Comparison of ENCODE assay signal across 9 cellular contexts in the genomic region with DNA sequence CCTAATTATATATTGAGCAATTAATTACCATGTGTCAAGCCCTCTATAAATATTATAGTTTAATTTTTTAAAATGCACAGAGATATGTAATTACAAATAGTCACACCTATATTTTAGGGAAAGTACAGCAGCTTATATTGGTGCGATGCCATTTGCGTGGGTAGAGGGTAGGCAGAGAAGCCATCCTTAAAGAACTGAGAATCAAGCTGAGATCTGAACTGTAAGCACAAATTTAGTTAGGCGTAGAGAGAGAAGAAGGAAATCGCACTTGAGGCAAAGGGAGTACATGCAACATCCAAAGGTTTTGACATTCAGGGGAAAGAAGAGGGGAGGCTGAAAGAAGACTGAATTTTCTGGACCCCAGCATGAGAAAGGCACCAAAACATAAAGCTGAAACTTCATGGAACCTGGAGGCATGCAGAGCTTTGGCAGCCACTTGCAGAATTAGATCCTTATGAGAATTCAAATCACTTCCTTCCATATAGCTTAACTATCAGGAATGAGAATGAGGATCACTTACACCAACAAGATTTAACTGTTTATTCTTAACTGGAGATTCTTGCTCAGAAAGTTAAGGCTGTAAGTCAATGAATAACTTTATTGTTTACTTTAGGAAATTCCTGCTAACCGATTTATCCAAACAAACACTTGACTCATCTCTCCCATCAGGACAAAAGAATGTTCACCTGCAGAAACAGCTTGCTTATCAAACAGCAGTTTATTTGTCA.
A peak's percentile ranks its signal among the peaks of the same experiment; 100 is the strongest.
DNase-seq lines count a peak whose midpoint lies in the region; ATAC-seq and TF ChIP-seq lines count a peak whose summit lies in the region.
"Had no signal": no experiment of that assay in that cellular context is flagged by ENCODE, and none has a peak within 500 bp of the region (broad histone marks: within the 10 kb centered on the region; RNA-seq: fewer than 3 reads in every experiment).

No MANE protein-coding gene starts in this region.

- no peak for TF ChIP-seq CTCF in fibroblast of villous mesenchyme (IDR thresholded peaks at IDR 0.05; ENCODE audit: insufficient read depth, low read depth, low read length)

- no peak overlapping the region for H3K4me3 ChIP-seq in SJSA1
- no peak overlapping the region for H3K4me3 ChIP-seq in fibroblast of villous mesenchyme (ENCODE audit: low read depth, low read length)
- H3K4me3 ChIP-seq: esophagus muscularis mucosa had no signal

- H3K27me3 ChIP-seq in SJSA1 (replicated peaks), result no peaks in the 10 kb centered on the region
- H3K27me3 ChIP-seq: esophagus muscularis mucosa had no signal

- ATAC-seq in HG03135 (IDR thresholded peaks at IDR 0.05; ENCODE audit: unreplicated experiment), result no peak

- 0 out of 2 replicates have a peak overlapping the region, but pooled peaks have one; percentile 53 for H3K27ac ChIP-seq in SJSA1
- no peak overlapping the region for H3K27ac ChIP-seq in substantia nigra (ENCODE audit: low read depth, low read length, poor library complexity, severe bottlenecking)
- H3K27ac ChIP-seq: esophagus muscularis mucosa had no signal

- no peaks in the 10 kb centered on the region for H3K36me3 ChIP-seq in SJSA1
- H3K36me3 ChIP-seq: esophagus muscularis mucosa had no signal

- peaks cover 21% of the 10 kb centered on the region for H3K4me1 ChIP-seq in SJSA1 (replicated peaks)

- DNase-seq in H4 (ENCODE audit: low spot score) (peak; percentile 21), SJSA1 (ENCODE audit: low read depth in 1 of 2, low spot score in 2 of 2) (peak in 1 of 2 experiments; percentile 80), fibroblast of villous mesenchyme (ENCODE audit: low read depth) (peak; percentile 85), smooth muscle cell of the brain vasculature (ENCODE audit: low read depth, low spot score) (peak; percentile 33), substantia nigra (lab: John Stamatoyannopoulos, UW) (no peak), SKM-1 (lab: John Stamatoyannopoulos, UW; ENCODE audit: unreplicated experiment) (no peak)
- DNase-seq: amygdala had no signal

- H3K9me3 ChIP-seq in SJSA1 (replicated peaks), result no peaks in the 10 kb centered on the region
- H3K9me3 ChIP-seq: esophagus muscularis mucosa had no signal

Comparison
In these comparisons a context has a peak if more than half of its experiments do, and no peak if none do; other contexts are left out.
1. DNase-seq: peak in H4 (single experiment), fibroblast of villous mesenchyme (single experiment) and smooth muscle cell of the brain vasculature (single experiment); none in substantia nigra (0 of 49) and SKM-1 (single experiment).